Comparison of ENCODE assay signal across 13 cellular contexts in the genomic region with DNA sequence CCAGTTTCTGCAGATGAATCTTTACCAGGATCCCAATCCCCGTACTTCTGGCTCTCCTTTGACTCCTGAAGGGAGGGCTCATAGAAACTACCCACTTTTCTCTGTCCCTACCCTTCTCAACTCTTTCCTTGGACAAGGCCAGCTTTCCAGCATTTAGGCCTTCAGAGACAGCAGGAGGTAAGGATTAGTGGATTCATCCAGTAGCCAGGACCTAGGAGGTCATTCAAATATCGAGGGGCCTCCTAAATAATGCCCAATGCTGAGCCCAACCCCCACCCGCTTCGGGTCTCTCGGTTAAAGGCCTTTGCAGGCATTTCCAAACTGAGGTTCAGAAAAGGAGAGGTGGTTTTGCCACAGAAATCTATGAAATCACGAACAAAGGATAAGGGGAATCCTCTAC. TPM values are rescaled to one million over a fixed set of nuclear protein-coding genes. Genes with fewer than 3 reads are reported as not detected.
DNase-seq lines count a peak whose midpoint lies in the region; ATAC-seq and TF ChIP-seq lines count a peak whose summit lies in the region.
"Had no signal": no experiment of that assay in that cellular context is flagged by ENCODE, and none has a peak within 500 bp of the region (broad histone marks: within the 10 kb centered on the region; RNA-seq: fewer than 3 reads in every experiment).

No MANE protein-coding gene starts in this region.

- no peak for DNase-seq in breast epithelium (ENCODE audit: low spot score in 2 of 2)
- DNase-seq in MCF 10A (ENCODE audit: unreplicated experiment), result no peak
- DNase-seq in endothelial cell (ENCODE audit: low spot score), result no peak
- DNase-seq in osteoblast (ENCODE audit: insufficient read length, low spot score, missing footprints), result no peak
- DNase-seq in transverse colon, result no peak
- no peak for DNase-seq in mucosa of descending colon
- DNase-seq in COLO668 (lab: John Stamatoyannopoulos, UW; ENCODE audit: unreplicated experiment), result no peak
- DNase-seq: activated naive CD8-positive, alpha-beta T cell treated with anti-CD3 and anti-CD28 coated beads for 36 hours; Caco-2; NCI-H187 treated with DMSO at 0.1 percent for 48 hours; upper lobe of right lung had no signal

- H3K27ac Mint-ChIP-seq in MCF 10A (ENCODE audit: low read depth, unreplicated experiment) (no peak overlapping the region), endothelial cell (ENCODE audit: unreplicated experiment) (peak overlapping the region; percentile 89)
- H3K27ac Mint-ChIP-seq: activated naive CD8-positive, alpha-beta T cell treated with anti-CD3 and anti-CD28 coated beads for 36 hours; dendritic cell treated with granulocyte-macrophage colony-stimulating factor and Interleukin-4, amounts not matched to agents 40 ng/mL and 50 ng/mL, for 4 days had no signal

- H3K79me2 ChIP-seq in osteoblast (ENCODE audit: insufficient read depth, low read length), result peaks cover 27% of the 10 kb centered on the region

- H3K27me3 Mint-ChIP-seq in MCF 10A (ENCODE audit: insufficient read depth, unreplicated experiment) (no peaks in the 10 kb centered on the region), endothelial cell (ENCODE audit: unreplicated experiment) (peaks cover 13% of the 10 kb centered on the region)

- WGBS in transverse colon (ENCODE audit: low coverage in 1 of 2), 2 donors, result 73 to 98% methylated on average over 4 to 6 of the region's 6 CpGs

- H3K36me3 ChIP-seq in breast epithelium, result no peaks in the 10 kb centered on the region
- H3K36me3 ChIP-seq in osteoblast (ENCODE audit: insufficient read depth, low read length), result no peaks in the 10 kb centered on the region
- H3K36me3 ChIP-seq in transverse colon, result no peaks in the 10 kb centered on the region
- H3K36me3 ChIP-seq in mucosa of descending colon (ENCODE audit: low read depth), result no peaks in the 10 kb centered on the region
- H3K36me3 ChIP-seq: upper lobe of right lung had no signal

- H3K4me1 ChIP-seq in breast epithelium (peaks cover 5 to 11% of the 10 kb centered on the region in 2 donors), osteoblast (ENCODE audit: insufficient read depth, low read length) (peaks cover 29% of the 10 kb centered on the region), transverse colon (peaks cover 5 to 54% (median 18%) of the 10 kb centered on the region in 4 donors), mucosa of descending colon (ENCODE audit: low read depth) (peaks cover 5% of the 10 kb centered on the region)
- H3K4me1 ChIP-seq: Caco-2 had no signal

- BruUV-seq in MCF 10A (replicated peaks; lab: Mats Ljungman, UMichigan), result no TSS peak

- peak overlapping the region; percentile 26 for H2AFZ ChIP-seq in osteoblast (ENCODE audit: low read length)

- H3K9me3 ChIP-seq in breast epithelium, result no peaks in the 10 kb centered on the region
- H3K9me3 ChIP-seq in osteoblast (ENCODE audit: low read depth, low read length), result no peaks in the 10 kb centered on the region
- H3K9me3 ChIP-seq in transverse colon, result no peaks in the 10 kb centered on the region
- H3K9me3 ChIP-seq in mucosa of descending colon, result no peaks in the 10 kb centered on the region
- H3K9me3 ChIP-seq: Caco-2, upper lobe of right lung had no signal

- no peak overlapping the region for H3K4me3 Mint-ChIP-seq in MCF 10A (ENCODE audit: unreplicated experiment)
- no peak overlapping the region for H3K4me3 Mint-ChIP-seq in endothelial cell (ENCODE audit: unreplicated experiment)
- H3K4me3 Mint-ChIP-seq: activated naive CD8-positive, alpha-beta T cell treated with anti-CD3 and anti-CD28 coated beads for 36 hours; dendritic cell treated with granulocyte-macrophage colony-stimulating factor and Interleukin-4, amounts not matched to agents 40 ng/mL and 50 ng/mL, for 4 days had no signal

- CTCF ChIA-PET in MCF 10A (lab: Yijun Ruan, JAX), result interaction anchor here (0.6 kb wide), 1 partner anchor 97 kb away, joined by 3 read pairs; no protein-coding TSS in a partner anchor

- no peaks in the 10 kb centered on the region for H3K9me3 Mint-ChIP-seq in MCF 10A (ENCODE audit: unreplicated experiment)
- no peaks in the 10 kb centered on the region for H3K9me3 Mint-ChIP-seq in endothelial cell (ENCODE audit: unreplicated experiment)
- H3K9me3 Mint-ChIP-seq: activated naive CD8-positive, alpha-beta T cell treated with anti-CD3 and anti-CD28 coated beads for 36 hours; dendritic cell treated with granulocyte-macrophage colony-stimulating factor and Interleukin-4, amounts not matched to agents 40 ng/mL and 50 ng/mL, for 4 days had no signal

- H3K27me3 ChIP-seq in breast epithelium, result no peaks in the 10 kb centered on the region
- H3K27me3 ChIP-seq in osteoblast (ENCODE audit: insufficient read depth, low read length), result no peaks in the 10 kb centered on the region
- H3K27me3 ChIP-seq in transverse colon, result no peaks in the 10 kb centered on the region
- H3K27me3 ChIP-seq: upper lobe of right lung had no signal

- H3K36me3 Mint-ChIP-seq in MCF 10A (ENCODE audit: insufficient read depth, unreplicated experiment) (no peaks in the 10 kb centered on the region), endothelial cell (ENCODE audit: low read depth, unreplicated experiment) (no peaks in the 10 kb centered on the region)

- peaks cover 33% of the 10 kb centered on the region for H3K4me1 Mint-ChIP-seq in MCF 10A (ENCODE audit: insufficient read depth, unreplicated experiment)
- H3K4me1 Mint-ChIP-seq in endothelial cell (ENCODE audit: unreplicated experiment), result peaks cover 53% of the 10 kb centered on the region

- TF ChIP-seq CTCF in breast epithelium (IDR thresholded peaks at IDR 0.05) (no peak), MCF 10A (IDR thresholded peaks at IDR 0.05; ENCODE audit: unreplicated experiment) (no peak), endothelial cell (IDR thresholded peaks at IDR 0.05; ENCODE audit: unreplicated experiment) (no peak), osteoblast (IDR thresholded peaks at IDR 0.05; ENCODE audit: extremely low read depth, low read depth, low read length) (no peak), transverse colon (IDR thresholded peaks at IDR 0.05) (no peak), mucosa of descending colon (IDR thresholded peaks at IDR 0.05) (no peak)

- intact Hi-C loops in breast epithelium (cut with DNase I; ENCODE audit: low total_unique reads) (no loop called here), MCF 10A (cut with micrococcal nuclease) (loop anchor here (10.0 kb wide), 1 partner anchor 75 kb away; no protein-coding TSS in a partner anchor), transverse colon (cut with DNase I; ENCODE audit: low total_unique reads) (loop anchor here (5.0 kb wide), 1 partner anchor 83 kb away; no protein-coding TSS in a partner anchor), mucosa of descending colon (cut with DNase I, micrococcal nuclease) (loop anchor here in 1 of 2 donors (10.0 kb wide), 1 partner anchor 205 kb away; no protein-coding TSS in a partner anchor)

- H3K4me2 ChIP-seq in osteoblast (ENCODE audit: insufficient read depth, low read length), result no peak overlapping the region

- no peaks in the 10 kb centered on the region for H4K20me1 ChIP-seq in osteoblast (ENCODE audit: insufficient read depth, low read length)

- H3K4me3 ChIP-seq in breast epithelium (no peak overlapping the region), osteoblast (ENCODE audit: insufficient read depth, low read length) (no peak overlapping the region), transverse colon (no peak overlapping the region), mucosa of descending colon (no peak overlapping the region)
- H3K4me3 ChIP-seq: upper lobe of right lung had no signal

- POLR2A ChIA-PET in MCF 10A (lab: Yijun Ruan, JAX), result interaction anchor here (0.7 to 1.1 kb wide), 3 partner anchors 9 to 148 kb away, joined by 3 read pairs; no protein-coding TSS in a partner anchor

- no peak for TF ChIP-seq EP300 in transverse colon (IDR thresholded peaks at IDR 0.05; ENCODE audit: low read depth)

- ATAC-seq in mucosa of descending colon (no peak), GM21360 (IDR thresholded peaks at IDR 0.05; ENCODE audit: unreplicated experiment) (no peak)

- in situ Hi-C loops in transverse colon (cut with MboI; ENCODE audit: low pct_ligation_motif_present in 1 of 4, low pct_unique_long_range_greater_than_20kb in 1 of 4, low sequenced_read_pairs in 3 of 4), result no loop called here

- H3K27ac ChIP-seq in breast epithelium (peak overlapping the region; percentile 86 to 98), osteoblast (ENCODE audit: low read depth, low read length) (no peak overlapping the region), transverse colon (peak overlapping the region; percentile 48 to 92 (median 76))
- H3K27ac ChIP-seq: upper lobe of right lung had no signal

- TF ChIP-seq POLR2A in breast epithelium (IDR thresholded peaks at IDR 0.05) (no peak), transverse colon (IDR thresholded peaks at IDR 0.05) (no peak)

RNA-seq across cellular contexts. Expression of a gene that starts 4.7 kb away (rescaled TPM):
- total RNA-seq in breast epithelium, result 10 to 100 TPM; 55.5 to 71.7 (median 62.3) TPM
- 64.1 and 67.6 TPM in 2 replicates for total RNA-seq in MCF 10A (2022)
- 178 TPM for total RNA-seq in endothelial cell (ENCODE audit: unreplicated experiment)
- 49.6 and 51.6 TPM in 2 replicates for total RNA-seq in osteoblast
- 10 to 100 TPM; 16.2 to 26.9 (median 22.7) TPM for total RNA-seq in transverse colon
- 100 to 1,000 TPM in 1 of 3 donors, 10 to 100 TPM in 2; 11.2 to 104 (median 16.3) TPM for total RNA-seq in mucosa of descending colon
